In genomic region chr5:50791813-50792212, GRCh38 we compare ENCODE assay signal across 22 cellular contexts.
"Had no signal": no experiment of that assay in that cellular context is flagged by ENCODE, and none has a peak within 500 bp of the region (broad histone marks: within the 10 kb centered on the region; RNA-seq: fewer than 3 reads in every experiment).

No MANE protein-coding gene starts in this region.

- H3K4me3 ChIP-seq: MG63 had no signal

- DNase-seq: IMR-90, Karpas-422, KG1, MG63, NCI-H1092, NCI-H1105 treated with DMSO at 0.1 percent for 48 hours, NCI-H1417 treated with DMSO at 0.1 percent for 48 hours, NCI-H146, NCI-H1694 treated with DMSO at 0.1 percent for 48 hours, NCI-H1930, NCI-H2081, NCI-H2107, NCI-H2227 treated with DMSO at 0.1 percent for 48 hours, NCI-H524, NCI-H69, NCI-H774, PC-3, SHP77, SK-N-SH, SW 1271 had no signal

- H3K36me3 ChIP-seq: MG63 had no signal

- H3K9me3 ChIP-seq: MG63, SK-N-SH had no signal

- H3K27ac ChIP-seq: HL-60, RWPE1 had no signal
